In the genomic region with DNA sequence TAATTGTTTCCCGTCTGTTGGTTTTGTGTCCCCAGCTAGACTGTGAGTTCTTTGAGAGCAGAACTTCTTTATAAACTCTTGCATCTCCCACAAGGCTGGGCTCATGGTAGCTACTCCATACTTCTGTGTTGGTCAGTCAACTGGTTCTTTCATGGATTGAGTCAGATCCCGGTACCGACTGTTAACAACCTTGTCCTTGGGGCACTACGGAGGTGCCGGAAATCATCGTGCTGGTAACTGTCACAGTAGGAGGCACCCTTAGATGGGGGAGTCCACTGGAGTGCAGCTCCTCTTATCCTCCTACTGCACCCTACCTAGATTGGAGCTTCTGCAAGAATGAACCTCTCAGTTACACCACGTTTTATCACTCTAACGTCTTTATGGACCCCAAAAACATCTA, we compare ENCODE assay signal across 23 cellular contexts.
"Had no signal": no experiment of that assay in that cellular context is flagged by ENCODE, and none has a peak within 500 bp of the region (broad histone marks: within the 10 kb centered on the region; RNA-seq: fewer than 3 reads in every experiment).

No MANE protein-coding gene starts in this region.

- H3K36me3 Mint-ChIP-seq: naive thymus-derived CD4-positive, alpha-beta T cell; stimulated activated memory B cell treated with anti-CD40 and anti-IgM and Interleukin-4, amounts not matched to agents 10 μg/mL and 1 μg/mL and 100 μg/mL, for 72 hours had no signal

- H3K27me3 ChIP-seq: esophagus muscularis mucosa, gastroesophageal sphincter, hepatocyte, right atrium auricular region, transverse colon, vagina had no signal

- H3K36me3 ChIP-seq: esophagus muscularis mucosa, gastroesophageal sphincter, heart left ventricle, left lung, prostate gland, right atrium auricular region, spleen, transverse colon, vagina had no signal

- H3K27ac Mint-ChIP-seq: nephron progenitor cell; stimulated activated memory B cell treated with anti-CD40 and anti-IgM and Interleukin-4, amounts not matched to agents 10 μg/mL and 1 μg/mL and 100 μg/mL, for 72 hours had no signal

- H3K4me3 ChIP-seq: esophagus muscularis mucosa, gastroesophageal sphincter, heart left ventricle, hepatocyte, left lung, prostate gland, right atrium auricular region, skin epidermis, spleen, transverse colon, vagina had no signal

- DNase-seq: cortex of kidney; effector CD4-positive, alpha-beta T cell; foreskin keratinocyte; heart left ventricle; left cardiac atrium; left lung; mesenchymal stem cell; midbrain; naive thymus-derived CD4-positive, alpha-beta T cell; nephron progenitor cell; nucleus accumbens; spleen; stimulated activated CD4-positive, alpha-beta T cell treated with anti-CD3 and anti-CD28 coated beads, Interleukin-4, amount 100 ng/mL, for 4 hours; stimulated activated naive CD8-positive, alpha-beta T cell treated with anti-CD3 and anti-CD28 coated beads, Interleukin-15, Interleukin-2, amounts not matched to agents 100 U/mL and 50 U/mL, for 24 hours; transverse colon had no signal

- H3K4me1 ChIP-seq: left lung, prostate gland, right atrium auricular region had no signal

- ATAC-seq: foreskin keratinocyte; gastroesophageal sphincter; heart left ventricle; left cardiac atrium; left lung; naive thymus-derived CD4-positive, alpha-beta T cell; stimulated activated memory B cell treated with anti-CD40 and anti-IgM and Interleukin-4, amounts not matched to agents 10 μg/mL and 1 μg/mL and 100 μg/mL, for 72 hours; stimulated activated naive CD8-positive, alpha-beta T cell treated with anti-CD3 and anti-CD28 coated beads, Interleukin-15, Interleukin-2, amounts not matched to agents 100 U/mL and 50 U/mL, for 24 hours had no signal

- H3K4me3 Mint-ChIP-seq: naive thymus-derived CD4-positive, alpha-beta T cell; nephron progenitor cell; stimulated activated memory B cell treated with anti-CD40 and anti-IgM and Interleukin-4, amounts not matched to agents 10 μg/mL and 1 μg/mL and 100 μg/mL, for 72 hours had no signal

- H3K9me3 Mint-ChIP-seq: naive thymus-derived CD4-positive, alpha-beta T cell; stimulated activated memory B cell treated with anti-CD40 and anti-IgM and Interleukin-4, amounts not matched to agents 10 μg/mL and 1 μg/mL and 100 μg/mL, for 72 hours had no signal

- H3K27ac ChIP-seq: esophagus muscularis mucosa, foreskin keratinocyte, gastroesophageal sphincter, heart left ventricle, hepatocyte, left lung, prostate gland, right atrium auricular region, skin epidermis, spleen, transverse colon, vagina had no signal

- H3K4me1 Mint-ChIP-seq: stimulated activated memory B cell treated with anti-CD40 and anti-IgM and Interleukin-4, amounts not matched to agents 10 μg/mL and 1 μg/mL and 100 μg/mL, for 72 hours had no signal

- H3K9me3 ChIP-seq: esophagus muscularis mucosa, gastroesophageal sphincter, heart left ventricle, left lung, prostate gland, right atrium auricular region, spleen, transverse colon, vagina had no signal
